In genomic region chr14:92012121-92012748, GRCh38 we compare ENCODE assay signal across 32 cellular contexts. TPM values are rescaled to one million over a fixed set of nuclear protein-coding genes. Genes with fewer than 3 reads are reported as not detected.
DNase-seq lines count a peak whose midpoint lies in the region; ATAC-seq and TF ChIP-seq lines count a peak whose summit lies in the region.
"Had no signal": no experiment of that assay in that cellular context is flagged by ENCODE, and none has a peak within 500 bp of the region (broad histone marks: within the 10 kb centered on the region; RNA-seq: fewer than 3 reads in every experiment).

No MANE protein-coding gene starts in this region.

- H2AFZ ChIP-seq in OCI-LY3 (ENCODE audit: low read depth, low read length) = no peak overlapping the region
- no peak overlapping the region for H2AFZ ChIP-seq in OCI-LY7 (ENCODE audit: low read length)

- TF ChIP-seq EP300 in stomach (IDR thresholded peaks at IDR 0.05) = no peak

- H3K27ac ChIP-seq in OCI-LY3 (ENCODE audit: low read length) (peak overlapping the region; percentile 59), stomach (peak overlapping the region in 4 of 5 donors; percentile 18 to 46 (median 30)), OCI-LY7 (ENCODE audit: low read depth, low read length, poor library complexity, severe bottlenecking) (no peak overlapping the region)
- H3K27ac ChIP-seq: breast epithelium, epithelial cell of prostate, ovary, skin epidermis, thoracic aorta, uterus had no signal

- H3K4me2 ChIP-seq in OCI-LY3 (ENCODE audit: low read length) (peak overlapping the region; percentile 42), OCI-LY7 (ENCODE audit: low read length) (no peak overlapping the region)

- H3K27ac Mint-ChIP-seq in activated T-cell treated with anti-CD3 and anti-CD28 coated beads, Interleukin-2, amount 50 U/mL, for 24 hours = peak overlapping the region; percentile 22
- H3K27ac Mint-ChIP-seq in central memory CD8-positive, alpha-beta T cell (ENCODE audit: low read depth) = peak overlapping the region; percentile 12
- H3K27ac Mint-ChIP-seq: H9; stimulated activated naive CD8-positive, alpha-beta T cell treated with anti-CD3 and anti-CD28 coated beads, Interleukin-15, Interleukin-2, amounts not matched to agents 100 ng/mL and 50 ng/mL, for 24 hours had no signal

- no peaks in the 10 kb centered on the region for H3K9me3 Mint-ChIP-seq in activated T-cell treated with anti-CD3 and anti-CD28 coated beads, Interleukin-2, amount 50 U/mL, for 24 hours
- no peaks in the 10 kb centered on the region for H3K9me3 Mint-ChIP-seq in activated T-cell treated with anti-CD3 and anti-CD28 coated beads, Interleukin-2, amount 50 U/mL, for 4 hours
- no peaks in the 10 kb centered on the region for H3K9me3 Mint-ChIP-seq in central memory CD8-positive, alpha-beta T cell
- H3K9me3 Mint-ChIP-seq: CD8-positive, alpha-beta memory T cell; H9; neural crest cell; stimulated activated naive CD8-positive, alpha-beta T cell treated with anti-CD3 and anti-CD28 coated beads, Interleukin-15, Interleukin-2, amounts not matched to agents 100 ng/mL and 50 ng/mL, for 24 hours had no signal

- 0 out of 2 replicates have a peak, but pooled peaks cover 3% of the 10 kb centered on the region for H4K20me1 ChIP-seq in OCI-LY3 (ENCODE audit: insufficient read depth, low read length)
- no peaks in the 10 kb centered on the region for H4K20me1 ChIP-seq in OCI-LY7 (ENCODE audit: insufficient read depth, low read length)

- no peaks in the 10 kb centered on the region for H3K9me3 ChIP-seq in OCI-LY3 (ENCODE audit: insufficient read depth, low read length)
- no peaks in the 10 kb centered on the region for H3K9me3 ChIP-seq in stomach
- H3K9me3 ChIP-seq in OCI-LY7 (ENCODE audit: low read length) = no peaks in the 10 kb centered on the region
- H3K9me3 ChIP-seq: breast epithelium, ovary, thoracic aorta, uterus had no signal

- no peak for DNase-seq in activated T-cell treated with anti-CD3 and anti-CD28 coated beads, Interleukin-2, amount 50 U/mL, for 24 hours
- DNase-seq in activated T-cell treated with anti-CD3 and anti-CD28 coated beads, Interleukin-2, amount 50 U/mL, for 4 hours = no peak
- DNase-seq in central memory CD8-positive, alpha-beta T cell (ENCODE audit: low spot score in 2 of 2) = no peak
- DNase-seq in stomach (no peak), cardiac septum (ENCODE audit: low spot score) (no peak), OCI-LY7 (ENCODE audit: low spot score) (no peak)
- DNase-seq: activated naive CD4-positive, alpha-beta T cell treated with Interleukin-2 at 50 U/mL for 16 hours; activated T-cell treated with anti-CD3 and anti-CD28 coated beads, Interleukin-2, amount 50 U/mL, for 48 hours; amygdala; CD8-positive, alpha-beta memory T cell; effector CD8-positive, alpha-beta T cell; H9; hypothalamus; mammary epithelial cell; MM.1S; NCI-H2029 treated with DMSO at 0.1 percent for 48 hours; NCI-H226; NCI-H526 treated with DMSO at 0.1 percent for 48 hours; ovary; retina; SHP77 treated with DMSO at 0.1 percent for 48 hours; T-helper 9 cell; uterus had no signal

- H3K36me3 Mint-ChIP-seq in activated T-cell treated with anti-CD3 and anti-CD28 coated beads, Interleukin-2, amount 50 U/mL, for 24 hours (ENCODE audit: low read depth) = peaks cover 80% of the 10 kb centered on the region
- H3K36me3 Mint-ChIP-seq in activated T-cell treated with anti-CD3 and anti-CD28 coated beads, Interleukin-2, amount 50 U/mL, for 4 hours (ENCODE audit: insufficient read depth) = peaks cover 46% of the 10 kb centered on the region
- peaks cover 41% of the 10 kb centered on the region for H3K36me3 Mint-ChIP-seq in central memory CD8-positive, alpha-beta T cell (ENCODE audit: insufficient read depth)

- H3K4me1 ChIP-seq in OCI-LY3 (ENCODE audit: low read length) (peaks cover 13% of the 10 kb centered on the region), stomach (peaks cover 0 to 20% (median 9%) of the 10 kb centered on the region in 4 donors), OCI-LY7 (ENCODE audit: insufficient read depth, low read length, poor library complexity, severe bottlenecking) (no peaks in the 10 kb centered on the region)
- H3K4me1 ChIP-seq: breast epithelium, uterus had no signal

- H3K79me2 ChIP-seq in OCI-LY3 (ENCODE audit: low read length) (peaks cover 8% of the 10 kb centered on the region; the same call in 1 of the 2 replicates), OCI-LY7 (ENCODE audit: insufficient read depth, low read depth, low read length) (no peaks in the 10 kb centered on the region)

- H3K27me3 Mint-ChIP-seq in activated T-cell treated with anti-CD3 and anti-CD28 coated beads, Interleukin-2, amount 50 U/mL, for 24 hours = no peaks in the 10 kb centered on the region
- H3K27me3 Mint-ChIP-seq in activated T-cell treated with anti-CD3 and anti-CD28 coated beads, Interleukin-2, amount 50 U/mL, for 4 hours (ENCODE audit: low read depth) = no peaks in the 10 kb centered on the region
- H3K27me3 Mint-ChIP-seq in central memory CD8-positive, alpha-beta T cell = no peaks in the 10 kb centered on the region
- H3K27me3 Mint-ChIP-seq: CD8-positive, alpha-beta memory T cell; stimulated activated naive CD8-positive, alpha-beta T cell treated with anti-CD3 and anti-CD28 coated beads, Interleukin-15, Interleukin-2, amounts not matched to agents 100 ng/mL and 50 ng/mL, for 24 hours had no signal

- POLR2A ChIA-PET in OCI-LY7 (lab: Charles Lee) = interaction anchor here (1.6 kb wide), 1 partner anchor 10 kb away, joined by 4 read pairs; no protein-coding TSS in a partner anchor

- CTCF ChIA-PET in OCI-LY7 (lab: Charles Lee; ENCODE audit: unreplicated experiment) = no interaction called here

- H3K4me3 ChIP-seq in OCI-LY3 (ENCODE audit: low read length) = no peak overlapping the region
- no peak overlapping the region for H3K4me3 ChIP-seq in stomach
- no peak overlapping the region for H3K4me3 ChIP-seq in OCI-LY7 (ENCODE audit: low read depth, low read length, poor library complexity, severe bottlenecking)
- H3K4me3 ChIP-seq: breast epithelium, ovary, skin epidermis, thoracic aorta, uterus had no signal

- TF ChIP-seq CTCF in OCI-LY3 (IDR thresholded peaks at IDR 0.05; ENCODE audit: low read depth, low read length) (no peak), stomach (IDR thresholded peaks at IDR 0.05) (no peak), OCI-LY7 (conservative IDR thresholded peaks at IDR 0.05; ENCODE audit: low read length) (no peak)

- intact Hi-C loops in stomach (cut with DNase I; ENCODE audit: low total_unique reads) (no loop called here), cardiac septum (cut with DNase I) (no loop called here), OCI-LY7 (cut with micrococcal nuclease; ENCODE audit: unreplicated experiment) (no loop called here)

- peaks cover 25% of the 10 kb centered on the region for H3K4me1 Mint-ChIP-seq in activated T-cell treated with anti-CD3 and anti-CD28 coated beads, Interleukin-2, amount 50 U/mL, for 24 hours (ENCODE audit: low read depth)
- H3K4me1 Mint-ChIP-seq in activated T-cell treated with anti-CD3 and anti-CD28 coated beads, Interleukin-2, amount 50 U/mL, for 4 hours (ENCODE audit: low read depth) = peaks cover 9% of the 10 kb centered on the region
- peaks cover 11% of the 10 kb centered on the region for H3K4me1 Mint-ChIP-seq in central memory CD8-positive, alpha-beta T cell
- H3K4me1 Mint-ChIP-seq: H9, neural crest cell had no signal

- H3K27me3 ChIP-seq in OCI-LY3 (ENCODE audit: low read depth, low read length) = no peaks in the 10 kb centered on the region
- no peaks in the 10 kb centered on the region for H3K27me3 ChIP-seq in stomach
- H3K27me3 ChIP-seq: breast epithelium, ovary, uterus had no signal

- no peak for ATAC-seq in activated T-cell treated with anti-CD3 and anti-CD28 coated beads, Interleukin-2, amount 50 U/mL, for 4 hours
- ATAC-seq in central memory CD8-positive, alpha-beta T cell (replicated peaks; ENCODE audit: extremely low read depth, poor library complexity, severe bottlenecking) = no peak
- ATAC-seq in GM21515 (IDR thresholded peaks at IDR 0.05; ENCODE audit: unreplicated experiment) = no peak
- ATAC-seq: HepG2 had no signal

- H3K36me3 ChIP-seq in OCI-LY3 (replicated peaks; ENCODE audit: low read depth, low read length) = peaks cover 35% of the 10 kb centered on the region
- H3K36me3 ChIP-seq in stomach = peaks cover 32 to 97% (median 89%) of the 10 kb centered on the region in 4 donors
- peaks cover 88% of the 10 kb centered on the region for H3K36me3 ChIP-seq in OCI-LY7 (ENCODE audit: insufficient read depth, low read length)
- H3K36me3 ChIP-seq: ovary, uterus had no signal

- WGBS in stomach, 5 donors = 31 to 49% (median 42%) methylated on average over 4 of the region's 4 CpGs

- no peak overlapping the region for H3K9ac ChIP-seq in OCI-LY3 (ENCODE audit: low read length)

- H3K9me2 ChIP-seq in OCI-LY7 (ENCODE audit: insufficient read depth, low read length) = no peaks in the 10 kb centered on the region

- TF ChIP-seq POLR2A in stomach (IDR thresholded peaks at IDR 0.05) = no peak

- BruUV-seq in OCI-LY7 (replicated peaks; lab: Mats Ljungman, UMichigan) = no TSS peak

- no peak overlapping the region for H3K4me3 Mint-ChIP-seq in activated T-cell treated with anti-CD3 and anti-CD28 coated beads, Interleukin-2, amount 50 U/mL, for 24 hours
- H3K4me3 Mint-ChIP-seq in activated T-cell treated with anti-CD3 and anti-CD28 coated beads, Interleukin-2, amount 50 U/mL, for 4 hours = no peak overlapping the region
- H3K4me3 Mint-ChIP-seq in central memory CD8-positive, alpha-beta T cell = no peak overlapping the region
- H3K4me3 Mint-ChIP-seq: H9; neural crest cell; stimulated activated naive CD8-positive, alpha-beta T cell treated with anti-CD3 and anti-CD28 coated beads, Interleukin-15, Interleukin-2, amounts not matched to agents 100 ng/mL and 50 ng/mL, for 24 hours had no signal

RNA-seq across cellular contexts. Expression of gene TRIP11, which starts 27.6 kb away (rescaled TPM):
- total RNA-seq in activated T-cell treated with anti-CD3 and anti-CD28 coated beads, Interleukin-2, amount 50 U/mL, for 4 hours = 10 to 100 TPM; 38.5 to 40.3 (median 38.9) TPM
- total RNA-seq in stomach = 100 to 1,000 TPM in 1 of 5 donors, 10 to 100 TPM in 4; 20.9 to 135 (median 62.6) TPM
- polyA plus RNA-seq in stomach = 1 to 10 TPM; 3.5 to 3.8 (median 3.8) TPM
- total RNA-seq in cardiac septum = 68.0 TPM
- 11.8 and 15.1 TPM in 2 replicates for total RNA-seq in OCI-LY7 (2014; rRNA removed; shearing (Covaris generic))
- total RNA-seq in OCI-LY7 (2022) = 43.2 and 44.4 TPM in 2 replicates
